ENCODE assay signal across 15 cellular contexts in the genomic region with DNA sequence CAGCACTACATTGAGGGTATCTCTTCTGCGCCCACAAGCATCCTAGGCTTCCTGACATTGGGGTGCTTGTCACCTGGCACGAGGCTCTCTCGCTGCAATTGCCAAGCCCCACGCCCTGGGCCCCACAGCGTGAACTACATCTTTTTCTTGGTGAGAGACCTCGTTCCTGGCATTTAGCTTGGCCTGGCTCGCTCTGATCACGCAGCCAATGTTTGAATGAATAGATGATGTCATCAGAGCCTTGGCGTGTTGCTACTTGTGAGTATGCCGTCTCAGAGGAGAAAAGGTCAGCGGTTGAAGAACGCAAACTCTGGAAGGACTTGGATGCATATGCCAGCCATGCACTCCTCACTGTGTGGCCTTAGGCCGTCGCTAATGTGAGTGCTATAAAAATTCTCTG.
"Had no signal": no experiment of that assay in that cellular context is flagged by ENCODE, and none has a peak within 500 bp of the region (broad histone marks: within the 10 kb centered on the region; RNA-seq: fewer than 3 reads in every experiment).

No MANE protein-coding gene starts in this region.

- H3K27ac ChIP-seq: dorsolateral prefrontal cortex, esophagus squamous epithelium, thoracic aorta had no signal

- DNase-seq: activated CD4-positive, alpha-beta T cell treated with anti-CD3 and anti-CD28 coated beads, Interleukin-2, amount 10 ng/mL, durations not matched to agents 24 days and 14 days; activated CD8-positive, alpha-beta memory T cell treated with anti-CD3 and anti-CD28 coated beads for 24 hours; activated naive CD4-positive, alpha-beta T cell treated with anti-CD3 and anti-CD28 coated beads for 36 hours; activated T-cell treated with anti-CD3 and anti-CD28 coated beads for 4 hours; dorsolateral prefrontal cortex; esophagus squamous epithelium; left colon; stimulated activated CD4-positive, alpha-beta T cell treated with anti-CD3 and anti-CD28 coated beads, Interleukin-15, amount 100 ng/mL, for 24 hours; stimulated activated CD4-positive, alpha-beta T cell treated with anti-CD3 and anti-CD28 coated beads, Interleukin-4, amount 100 ng/mL, for 24 hours; stimulated activated naive CD8-positive, alpha-beta T cell treated with anti-CD3 and anti-CD28 coated beads, Interleukin-15, amount 100 ng/mL, for 72 hours had no signal

- ATAC-seq: activated T-helper 17 cell treated with anti-CD3 and anti-CD28 coated beads, Interleukin-2, amount 50 U/mL, for 72 hours; left colon; natural killer cell treated with Interleukin-12 subunit alpha and Interleukin-12 subunit beta and Interleukin-15 and Interleukin-18, amount 100 ng/mL, for 72 hours; SK-N-SH treated with all-trans-retinoic acid at 6 μM for 48 hours; stimulated activated naive CD8-positive, alpha-beta T cell treated with anti-CD3 and anti-CD28 coated beads, Interleukin-15, amount 100 ng/mL, for 72 hours; WTC11 had no signal

- H3K9me3 ChIP-seq: esophagus squamous epithelium, thoracic aorta had no signal

- H3K27me3 ChIP-seq: dorsolateral prefrontal cortex, esophagus squamous epithelium had no signal

- H3K4me3 ChIP-seq: dorsolateral prefrontal cortex, esophagus squamous epithelium, thoracic aorta had no signal

- H3K36me3 ChIP-seq: esophagus squamous epithelium, thoracic aorta had no signal
